1 cellular context compared by ENCODE assay signal in genomic region chr6:31791324-31792089, GRCh38.
TF ChIP-seq lines count a peak whose summit lies in the region.

No MANE protein-coding gene starts in this region.

TF ChIP-seq in endothelial cell of umbilical vein, 7 proteins besides CTCF, POLR2A, EP300 and RAD21:
- TF ChIP-seq FOS (IDR thresholded peaks at IDR 0.05; ENCODE audit: borderline replicate concordance, insufficient read depth, low read length): no peak
- no peak for TF ChIP-seq POLR2AphosphoS5 (IDR thresholded peaks at IDR 0.05; ENCODE audit: insufficient read depth, low read depth, low read length)
- no peak for TF ChIP-seq MAX (IDR thresholded peaks at IDR 0.05; ENCODE audit: insufficient read depth, insufficient read length)
- TF ChIP-seq GATA2 (IDR thresholded peaks at IDR 0.05; ENCODE audit: insufficient read depth, insufficient read length, low read depth, low read length): no peak
- TF ChIP-seq JUN (IDR thresholded peaks at IDR 0.05; ENCODE audit: borderline replicate concordance, insufficient read depth, insufficient read length, low read depth): no peak
- TF ChIP-seq MYC (IDR thresholded peaks at IDR 0.05; ENCODE audit: low read depth, low read length): no peak
- no peak for TF ChIP-seq EZH2 (IDR thresholded peaks at IDR 0.05; ENCODE audit: borderline replicate concordance, low read depth, low read length, severe bottlenecking)
